In the genomic region with DNA sequence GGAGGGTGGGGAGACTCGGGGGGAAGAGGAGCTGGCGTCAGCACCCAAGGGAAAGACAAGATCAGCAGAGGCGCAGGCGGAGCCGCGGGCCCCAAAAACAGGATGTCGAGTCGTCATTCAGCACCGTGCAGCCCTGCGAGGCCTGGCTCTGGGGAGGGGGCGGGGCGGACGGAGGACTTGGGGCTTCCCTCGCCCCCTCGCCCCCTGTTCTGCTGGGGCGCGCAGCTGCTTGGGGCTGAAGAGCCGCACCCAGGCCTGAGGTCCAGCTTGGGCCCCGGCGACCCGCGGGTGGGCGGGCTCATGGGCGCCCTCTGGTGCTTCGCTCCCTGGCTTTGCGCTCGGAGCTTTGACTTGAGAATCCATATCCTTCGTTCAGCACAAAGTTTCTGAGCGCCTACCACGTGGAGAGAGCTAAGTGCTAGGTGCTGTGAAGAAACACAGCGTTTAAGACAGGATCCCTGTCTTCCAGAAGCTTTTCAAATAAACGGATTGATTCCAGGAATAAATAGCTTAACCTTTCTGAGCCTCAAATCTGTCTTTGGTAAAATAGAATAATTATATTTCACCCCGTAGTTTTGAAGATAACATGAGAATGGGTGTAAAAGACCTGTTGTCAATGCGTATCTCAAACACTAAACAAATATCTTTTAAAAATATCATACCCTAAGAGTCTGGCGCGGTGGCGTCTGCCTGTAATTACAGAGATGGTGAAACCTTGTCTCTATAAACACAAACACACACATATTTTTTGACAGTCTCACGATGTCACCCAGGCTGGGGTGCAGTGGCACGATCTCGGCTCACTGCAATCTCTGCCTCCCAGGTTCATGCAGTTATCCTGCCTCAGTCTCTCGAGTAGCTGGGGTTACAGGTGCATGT, we compare ENCODE assay signal across 1 cellular context.
TF ChIP-seq lines count a peak whose summit lies in the region.

No MANE protein-coding gene starts in this region.

TF ChIP-seq in GM12878, 131 proteins besides CTCF, POLR2A, EP300 and RAD21 (continued from another document):
- no peak for TF ChIP-seq TARDBP (IDR thresholded peaks at IDR 0.05; ENCODE audit: borderline replicate concordance)
- TF ChIP-seq NRF1 (conservative IDR thresholded peaks at IDR 0.05; ENCODE audit: low read depth, low read length), result no peak
- peak; percentile 58 to 64; a peak in 2 of 4 replicates for TF ChIP-seq IKZF2 (IDR thresholded peaks at IDR 0.05)
- TF ChIP-seq FOXM1 (IDR thresholded peaks at IDR 0.05; ENCODE audit: low read depth, low read length), result 0 out of 2 replicates have a peak, but pooled peaks have one; percentile 71
- TF ChIP-seq CHD2 (IDR thresholded peaks at IDR 0.05; ENCODE audit: borderline replicate concordance, low read depth, low read length), result peak; percentile 72; the same call in 1 of the 2 replicates
- TF ChIP-seq, protein P1, sequence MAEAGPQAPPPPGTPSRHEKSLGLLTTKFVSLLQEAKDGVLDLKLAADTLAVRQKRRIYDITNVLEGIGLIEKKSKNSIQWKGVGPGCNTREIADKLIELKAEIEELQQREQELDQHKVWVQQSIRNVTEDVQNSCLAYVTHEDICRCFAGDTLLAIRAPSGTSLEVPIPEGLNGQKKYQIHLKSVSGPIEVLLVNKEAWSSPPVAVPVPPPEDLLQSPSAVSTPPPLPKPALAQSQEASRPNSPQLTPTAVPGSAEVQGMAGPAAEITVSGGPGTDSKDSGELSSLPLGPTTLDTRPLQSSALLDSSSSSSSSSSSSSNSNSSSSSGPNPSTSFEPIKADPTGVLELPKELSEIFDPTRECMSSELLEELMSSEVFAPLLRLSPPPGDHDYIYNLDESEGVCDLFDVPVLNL (IDR thresholded peaks at IDR 0.05; ENCODE audit: low read depth, low read length), result no peak
- no peak for TF ChIP-seq ZZZ3 (IDR thresholded peaks at IDR 0.05; ENCODE audit: control insufficient read depth, insufficient read length, low read depth)
- peak; percentile 91 for TF ChIP-seq NBN (IDR thresholded peaks at IDR 0.05)
